Comparison of ENCODE assay signal across 27 cellular contexts in the genomic region with DNA sequence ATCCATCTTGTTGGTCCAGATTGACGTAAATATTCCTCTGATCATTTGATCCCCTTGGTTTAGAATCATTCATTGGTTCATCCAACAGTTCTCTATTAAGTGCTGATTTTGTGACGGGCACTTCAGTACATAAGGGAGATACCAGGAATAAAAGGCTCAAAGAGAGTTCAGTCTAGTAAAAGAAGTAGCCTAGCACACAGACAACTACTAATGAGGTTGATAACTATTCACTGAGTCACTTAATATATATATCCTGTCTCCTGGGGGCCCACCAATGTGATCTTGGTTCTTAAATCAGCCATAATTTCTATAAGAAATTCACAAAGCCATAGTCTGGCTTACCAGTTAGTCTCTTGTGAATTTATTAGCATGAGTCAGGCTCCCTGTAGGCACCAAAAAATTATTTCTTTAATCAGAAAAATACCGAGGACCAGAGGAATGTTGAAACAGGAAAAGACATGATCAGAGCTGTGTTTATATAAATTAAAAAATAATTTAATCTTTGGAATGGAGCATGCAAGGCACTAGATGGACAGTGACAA. TPM values are rescaled to one million over a fixed set of nuclear protein-coding genes. Genes with fewer than 3 reads are reported as not detected.
A peak's percentile ranks its signal among the peaks of the same experiment; 100 is the strongest.
DNase-seq lines count a peak whose midpoint lies in the region; ATAC-seq, FAIRE-seq and TF ChIP-seq lines count a peak whose summit lies in the region.
"Had no signal": no experiment of that assay in that cellular context is flagged by ENCODE, and none has a peak within 500 bp of the region (broad histone marks: within the 10 kb centered on the region; RNA-seq: fewer than 3 reads in every experiment).

No MANE protein-coding gene starts in this region.

- DNase-seq in GM03348 (ENCODE audit: low spot score) (peak; percentile 39), T1000 (lab: John Stamatoyannopoulos, UW) (peak; percentile 14), foreskin keratinocyte (peak in 1 of 2 donors; percentile 63), T-helper 9 cell (no peak), urothelium cell line (ENCODE audit: low spot score) (no peak)
- DNase-seq in effector memory CD4-positive, alpha-beta T cell = no peak
- DNase-seq: activated CD4-positive, alpha-beta T cell treated with anti-CD3 and anti-CD28 coated beads for 36 hours; activated effector memory CD4-positive, alpha-beta T cell treated with anti-CD3 and anti-CD28 coated beads, Interleukin-2, amount 50 U/mL, for 16 hours; activated naive CD8-positive, alpha-beta T cell treated with anti-CD3 and anti-CD28 coated beads for 36 hours; head of caudate nucleus; MG63; naive thymus-derived CD8-positive, alpha-beta T cell; NCI-H1105 treated with DMSO at 0.1 percent for 48 hours; NCI-H2029 treated with DMSO at 0.1 percent for 48 hours; NCI-H2227 treated with DMSO at 0.1 percent for 48 hours; NCI-H526 treated with DMSO at 0.1 percent for 48 hours; SJCRH30; small intestine; stimulated activated CD4-positive, alpha-beta T cell treated with anti-CD3 and anti-CD28 coated beads, Interleukin-1b, Interleukin-23, amount 100 ng/mL, for 48 hours; stimulated activated CD8-positive, alpha-beta memory T cell treated with anti-CD3 and anti-CD28 coated beads, Interleukin-4, amount 100 ng/mL, for 48 hours; transverse colon had no signal

- FAIRE-seq in urothelium cell line (lab: Jason Lieb, UNC) = no peak
- FAIRE-seq: endothelial cell of umbilical vein, K562, small intestine had no signal

- H3K4me3 ChIP-seq in effector memory CD4-positive, alpha-beta T cell (ENCODE audit: insufficient read depth, low read depth, low read length, poor library complexity, severe bottlenecking) = no peak overlapping the region
- H3K4me3 ChIP-seq: HAP-1, K562, MG63, SJCRH30, transverse colon had no signal

- H3K4me1 ChIP-seq in foreskin keratinocyte = no peaks in the 10 kb centered on the region
- no peaks in the 10 kb centered on the region for H3K4me1 ChIP-seq in effector memory CD4-positive, alpha-beta T cell (ENCODE audit: control insufficient read depth, insufficient read depth, low read length, poor library complexity, severe bottlenecking)
- H3K4me1 ChIP-seq: HAP-1, SJCRH30 had no signal

- no peak for TF ChIP-seq CTCF in foreskin keratinocyte (conservative IDR thresholded peaks at IDR 0.05)

- H3K27ac ChIP-seq in foreskin keratinocyte = no peak overlapping the region
- no peak overlapping the region for H3K27ac ChIP-seq in effector memory CD4-positive, alpha-beta T cell (ENCODE audit: insufficient read depth, low read length, poor library complexity, severe bottlenecking)
- H3K27ac ChIP-seq: SJCRH30, transverse colon had no signal

- peak; percentile 51 for ATAC-seq in foreskin keratinocyte
- ATAC-seq in GM21786 (IDR thresholded peaks at IDR 0.05; ENCODE audit: unreplicated experiment) = no peak
- ATAC-seq: activated CD4-positive, alpha-beta T cell treated with anti-CD3 and anti-CD28 coated beads for 36 hours; K562; naive thymus-derived CD8-positive, alpha-beta T cell had no signal

- H3K9me3 ChIP-seq in effector memory CD4-positive, alpha-beta T cell (ENCODE audit: control insufficient read depth, low read length) = no peaks in the 10 kb centered on the region
- H3K9me3 ChIP-seq: HAP-1, MG63, SJCRH30, transverse colon had no signal

- H3K36me3 ChIP-seq in effector memory CD4-positive, alpha-beta T cell (ENCODE audit: control insufficient read depth, insufficient read depth, low read length) = no peaks in the 10 kb centered on the region
- H3K36me3 ChIP-seq: HAP-1, MG63, SJCRH30, transverse colon had no signal

- H3K27me3 ChIP-seq in foreskin keratinocyte = no peaks in the 10 kb centered on the region
- no peaks in the 10 kb centered on the region for H3K27me3 ChIP-seq in effector memory CD4-positive, alpha-beta T cell (replicated peaks; ENCODE audit: control insufficient read depth, insufficient read depth, low read length, poor library complexity, severe bottlenecking)
- H3K27me3 ChIP-seq: MG63, transverse colon had no signal

RNA-seq across cellular contexts. Expression of gene KCNE4, which starts 10.4 kb away (rescaled TPM):
- 0.14 TPM in 2 replicates for total RNA-seq in foreskin keratinocyte
- polyA plus RNA-seq in foreskin keratinocyte = 0.09 and 0.10 TPM in 2 replicates
- total RNA-seq: activated CD4-positive, alpha-beta T cell treated with anti-CD3 and anti-CD28 coated beads for 36 hours; activated naive CD8-positive, alpha-beta T cell treated with anti-CD3 and anti-CD28 coated beads for 36 hours; endothelial cell of umbilical vein; HT1080; K562; naive thymus-derived CD8-positive, alpha-beta T cell; T-helper 1 cell treated with Interleukin-12 subunit alpha and Interleukin-12 subunit beta and Interleukin-4 antibody, amounts not matched to agents 30 ng/mL and 1 ng/mL, for 36 hours had no signal
- polyA plus RNA-seq: K562; naive thymus-derived CD8-positive, alpha-beta T cell had no signal

Comparison
In these comparisons a context has a peak if more than half of its experiments do, and no peak if none do; other contexts are left out.
1. DNase-seq: peak in GM03348 (single experiment) and T1000 (single experiment); none in T-helper 9 cell (single experiment), effector memory CD4-positive, alpha-beta T cell (0 of 3) and urothelium cell line (single experiment).